8 cellular contexts compared by ENCODE assay signal in the genomic region with DNA sequence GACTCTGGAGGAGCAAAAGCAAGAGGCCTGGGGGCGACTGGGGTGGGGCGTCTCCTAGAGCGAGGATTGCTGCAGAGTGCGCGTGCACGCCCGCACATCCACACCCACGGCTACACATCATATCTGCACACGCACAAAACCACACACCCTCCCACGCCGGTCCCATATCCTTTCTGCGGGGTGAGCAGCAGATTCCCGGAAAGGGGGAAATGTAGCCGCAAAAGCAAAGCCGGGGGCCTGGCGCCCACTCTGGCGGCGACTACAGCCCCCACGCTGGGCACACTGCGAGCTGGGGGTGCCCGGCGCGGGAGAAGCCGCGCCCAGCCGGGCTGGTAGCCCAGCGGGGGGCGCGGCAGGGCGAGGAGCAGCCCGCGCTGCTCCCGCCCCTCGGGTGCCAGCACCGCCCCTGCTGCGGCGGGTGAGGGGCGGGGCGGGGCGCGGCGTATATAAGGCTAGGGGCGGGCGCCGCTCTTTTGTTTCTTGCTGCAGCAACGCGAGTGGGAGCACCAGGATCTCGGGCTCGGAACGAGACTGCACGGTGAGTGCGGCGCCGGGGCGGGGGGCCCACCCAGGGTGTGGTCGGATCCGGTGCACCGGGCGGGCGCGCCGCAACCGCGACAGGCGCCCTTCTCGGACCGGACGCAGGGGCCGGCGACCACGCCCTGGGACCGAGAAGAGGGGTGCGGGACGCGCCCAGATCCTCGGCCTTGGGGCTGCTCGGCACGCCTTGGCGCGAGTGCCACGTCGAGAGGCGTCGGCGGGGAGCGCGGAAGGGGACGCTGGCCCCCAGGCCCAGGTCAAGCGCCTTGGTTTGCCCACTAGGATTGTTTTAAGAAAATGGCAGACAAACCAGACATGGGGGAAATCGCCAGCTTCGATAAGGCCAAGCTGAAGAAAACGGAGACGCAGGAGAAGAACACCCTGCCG. TPM values are rescaled to one million over a fixed set of nuclear protein-coding genes. Genes with fewer than 3 reads are reported as not detected.
A peak's percentile ranks its signal among the peaks of the same experiment; 100 is the strongest.
DNase-seq lines count a peak whose midpoint lies in the region; ATAC-seq and TF ChIP-seq lines count a peak whose summit lies in the region.

TMSB10 (plus strand) TSS at position 476 of the 927 bp plus-strand sequence.

- H3K4me1 Mint-ChIP-seq in central memory CD8-positive, alpha-beta T cell, result peaks cover 32% of the 10 kb centered on the region

- H3K4me3 Mint-ChIP-seq in central memory CD8-positive, alpha-beta T cell, result peak within 1 kb of the TSS; percentile 89

- ATAC-seq in GM18868 (IDR thresholded peaks at IDR 0.05; ENCODE audit: unreplicated experiment) (peak; percentile 69), HG03103 (IDR thresholded peaks at IDR 0.05; ENCODE audit: low read depth, unreplicated experiment) (peak; percentile 53)
- ATAC-seq in central memory CD8-positive, alpha-beta T cell (replicated peaks; ENCODE audit: extremely low read depth, poor library complexity, severe bottlenecking), result peak; percentile 58

- peaks cover 13% of the 10 kb centered on the region for H3K9me3 Mint-ChIP-seq in central memory CD8-positive, alpha-beta T cell

- no peaks in the 10 kb centered on the region for H3K27me3 Mint-ChIP-seq in central memory CD8-positive, alpha-beta T cell

- H3K4me3 ChIP-seq in kidney epithelial cell (ENCODE audit: low read depth, low read length), result peak within 1 kb of the TSS; percentile 91

- H3K27me3 ChIP-seq in kidney epithelial cell (ENCODE audit: control insufficient read depth, insufficient read depth, low read length), result no peaks in the 10 kb centered on the region

- peaks cover 1% of the 10 kb centered on the region for H3K36me3 ChIP-seq in kidney epithelial cell (ENCODE audit: control insufficient read depth, insufficient read depth, low read length)

- peak; percentile 96 for DNase-seq in AG08396 (ENCODE audit: low spot score)
- DNase-seq in NCI-H345 (lab: John Stamatoyannopoulos, UW), result peak; percentile 86
- DNase-seq in activated CD4-positive, CD25-positive, alpha-beta regulatory T cell treated with anti-CD3 and anti-CD28 coated beads, Interleukin-2, amount 50 U/mL, for 72 hours, result peak; percentile 92
- DNase-seq in central memory CD8-positive, alpha-beta T cell (ENCODE audit: low spot score in 2 of 2), result peak; percentile 82 to 93
- no peak for DNase-seq in kidney epithelial cell (ENCODE audit: low read depth)
- peak; percentile 79 to 80 for DNase-seq in stimulated activated CD4-positive, alpha-beta T cell treated with anti-CD3 and anti-CD28 coated beads, Interleukin-15, amount 100 ng/mL, for 48 hours (ENCODE audit: low read depth in 2 of 2)

- H3K36me3 Mint-ChIP-seq in central memory CD8-positive, alpha-beta T cell (ENCODE audit: insufficient read depth), result peaks cover 43% of the 10 kb centered on the region

- peak within 1 kb of the TSS; percentile 89 for H3K27ac Mint-ChIP-seq in central memory CD8-positive, alpha-beta T cell (ENCODE audit: low read depth)

- no peak for TF ChIP-seq CTCF in kidney epithelial cell (IDR thresholded peaks at IDR 0.05; ENCODE audit: insufficient read depth, low read length, poor library complexity, severe bottlenecking)

RNA-seq across cellular contexts. Expression of gene TMSB10, which starts in this region (rescaled TPM):
- total RNA-seq in kidney epithelial cell, result 4,632 and 5,953 TPM in 2 replicates
